Comparison of ENCODE assay signal across 27 cellular contexts in the genomic region with DNA sequence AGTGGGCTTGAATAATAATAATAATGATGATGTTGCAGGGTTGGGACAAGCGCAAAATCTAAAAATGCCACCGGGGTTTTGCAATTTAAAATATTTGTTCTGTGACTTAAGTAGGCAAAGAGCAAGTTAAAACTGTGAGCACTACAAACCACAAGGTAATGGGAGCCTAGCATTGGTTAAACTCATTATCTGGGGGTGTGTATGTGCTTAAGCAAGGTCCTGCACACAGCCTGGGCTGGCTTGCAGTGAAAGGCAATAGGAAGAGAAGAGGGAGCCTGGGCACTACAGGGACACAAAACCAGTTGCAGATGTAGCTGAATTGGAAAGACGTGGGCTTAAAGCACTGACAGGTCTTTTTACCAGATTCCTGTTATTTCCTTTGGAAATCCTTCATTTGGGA. TPM values are rescaled to one million over a fixed set of nuclear protein-coding genes. Genes with fewer than 3 reads are reported as not detected.
"Had no signal": no experiment of that assay in that cellular context is flagged by ENCODE, and none has a peak within 500 bp of the region (broad histone marks: within the 10 kb centered on the region; RNA-seq: fewer than 3 reads in every experiment).

No MANE protein-coding gene starts in this region.

- DNase-seq: activated CD4-positive, alpha-beta memory T cell treated with anti-CD3 and anti-CD28 coated beads for 36 hours; activated CD4-positive, alpha-beta T cell treated with anti-CD3 and anti-CD28 coated beads for 48 hours; activated effector memory CD4-positive, alpha-beta T cell treated with Interleukin-2 at 50 U/mL for 16 hours; activated naive CD4-positive, alpha-beta T cell treated with anti-CD3 and anti-CD28 coated beads, Interleukin-2, amount 50 U/mL, for 16 hours; activated naive CD8-positive, alpha-beta T cell treated with anti-CD3 and anti-CD28 coated beads, Interleukin-2, amount 50 U/mL, for 24 hours; activated T-cell treated with anti-CD3 and anti-CD28 coated beads, Interleukin-2, amount 50 U/mL, for 72 hours; anterior cingulate cortex; body of pancreas; heart right ventricle; lower lobe of right lung; naive B cell; stimulated activated CD4-positive, alpha-beta T cell treated with anti-CD3 and anti-CD28 coated beads, Interleukin-1b, Interleukin-23, amount 100 ng/mL, for 48 hours; substantia nigra; thyroid gland; upper lobe of right lung had no signal

- ATAC-seq: activated naive CD8-positive, alpha-beta T cell treated with anti-CD3 and anti-CD28 coated beads, Interleukin-2, amount 50 U/mL, for 24 hours; activated T-cell treated with anti-CD3 and anti-CD28 coated beads, Interleukin-2, amount 50 U/mL, for 72 hours; body of pancreas; heart right ventricle; lower lobe of right lung; upper lobe of right lung had no signal

- H3K9me3 ChIP-seq: body of pancreas, heart right ventricle, lower lobe of right lung, thyroid gland, upper lobe of right lung had no signal

- H3K36me3 Mint-ChIP-seq: neural progenitor cell had no signal

- H3K4me3 Mint-ChIP-seq: activated CD4-positive, alpha-beta memory T cell treated with anti-CD3 and anti-CD28 coated beads for 36 hours; activated naive CD8-positive, alpha-beta T cell treated with anti-CD3 and anti-CD28 coated beads, Interleukin-2, amount 50 U/mL, for 24 hours; activated T-cell treated with anti-CD3 and anti-CD28 coated beads, Interleukin-2, amount 50 U/mL, for 72 hours; neural progenitor cell; stimulated activated naive CD8-positive, alpha-beta T cell treated with anti-CD3 and anti-CD28 coated beads, Interleukin-15, Interleukin-2, amounts not matched to agents 100 ng/mL and 50 ng/mL, for 24 hours; T-helper 1 cell treated with Interleukin-12 subunit alpha and Interleukin-12 subunit beta and Interleukin-4 antibody, amounts not matched to agents 30 μg/mL and 1 μg/mL, for 36 hours had no signal

- H3K4me3 ChIP-seq: body of pancreas, cardiac muscle cell, heart right ventricle, lower lobe of right lung, right atrium auricular region, skin epidermis, thyroid gland, upper lobe of right lung had no signal

- H2AFZ ChIP-seq: neural progenitor cell had no signal

- H3K27ac ChIP-seq: cardiac muscle cell, epithelial cell of prostate, heart right ventricle, lower lobe of right lung, neural progenitor cell, right atrium auricular region, skin epidermis, thyroid gland, upper lobe of right lung had no signal

- H3K27ac Mint-ChIP-seq: activated CD4-positive, alpha-beta memory T cell treated with anti-CD3 and anti-CD28 coated beads for 36 hours; activated naive CD8-positive, alpha-beta T cell treated with anti-CD3 and anti-CD28 coated beads, Interleukin-2, amount 50 U/mL, for 24 hours; activated T-cell treated with anti-CD3 and anti-CD28 coated beads, Interleukin-2, amount 50 U/mL, for 72 hours; naive B cell; neural progenitor cell; progenitor cell of endocrine pancreas; stimulated activated naive CD8-positive, alpha-beta T cell treated with anti-CD3 and anti-CD28 coated beads, Interleukin-15, Interleukin-2, amounts not matched to agents 100 ng/mL and 50 ng/mL, for 24 hours; T-helper 1 cell treated with Interleukin-12 subunit alpha and Interleukin-12 subunit beta and Interleukin-4 antibody, amounts not matched to agents 30 μg/mL and 1 μg/mL, for 36 hours had no signal

- H3K36me3 ChIP-seq: cardiac muscle cell, heart right ventricle, lower lobe of right lung, neural progenitor cell, right atrium auricular region, thyroid gland, upper lobe of right lung had no signal

- H3K9ac ChIP-seq: neural progenitor cell had no signal

- H3K4me1 ChIP-seq: lower lobe of right lung, upper lobe of right lung had no signal

RNA-seq across cellular contexts. Expression of gene SIM1, which starts 11.7 kb away (rescaled TPM):
- total RNA-seq: activated CD4-positive, alpha-beta memory T cell treated with anti-CD3 and anti-CD28 coated beads for 36 hours; cardiac muscle cell; cerebellum; heart right ventricle; lower lobe of right lung; mesenteric fat pad; mucosa of gallbladder; right atrium auricular region; thyroid gland; upper lobe of right lung had no signal
- polyA plus RNA-seq: cardiac muscle cell, heart right ventricle, keratinocyte had no signal
